8 cellular contexts compared by ENCODE assay signal in genomic region chr22:19629720-19630419, GRCh38.
A peak's percentile ranks its signal among the peaks of the same experiment; 100 is the strongest.
DNase-seq lines count a peak whose midpoint lies in the region; ATAC-seq, FAIRE-seq and TF ChIP-seq lines count a peak whose summit lies in the region.

No MANE protein-coding gene starts in this region.

- no peak overlapping the region for H3K4me3 ChIP-seq in MM.1S (ENCODE audit: low read length)

- no peak overlapping the region for H3K4me3 Mint-ChIP-seq in progenitor cell of endocrine pancreas (ENCODE audit: low read depth)

- no peak overlapping the region for H2AFZ ChIP-seq in MM.1S (ENCODE audit: low read length)

- ATAC-seq in SK-N-SH treated with all-trans-retinoic acid at 6 μM for 48 hours (peak; percentile 95), Right ventricle myocardium inferior (peak; percentile 79), GM18502 (IDR thresholded peaks at IDR 0.05; ENCODE audit: poor library complexity, unreplicated experiment) (no peak)
- ATAC-seq in activated naive CD4-positive, alpha-beta T cell treated with anti-CD3 and anti-CD28 coated beads, Interleukin-2, amount 50 U/mL, for 72 hours, result peak; percentile 96 to 98

- no peaks in the 10 kb centered on the region for H3K36me3 ChIP-seq in MM.1S (replicated peaks; ENCODE audit: insufficient read depth, low read length)

- no peaks in the 10 kb centered on the region for H3K9me3 Mint-ChIP-seq in activated naive CD4-positive, alpha-beta T cell treated with anti-CD3 and anti-CD28 coated beads, Interleukin-2, amount 50 U/mL, for 72 hours
- H3K9me3 Mint-ChIP-seq in progenitor cell of endocrine pancreas (ENCODE audit: low read depth), result no peaks in the 10 kb centered on the region

- no peaks in the 10 kb centered on the region for H4K20me1 ChIP-seq in MM.1S (ENCODE audit: insufficient read depth, low read length)

- intact Hi-C loops in Right ventricle myocardium inferior (cut with DNase I), result loop anchor here (2.0 to 10.0 kb wide), 3 partner anchors 133 to 485 kb away; partner anchors contain the start of gene ESS2

- H3K9ac ChIP-seq in MM.1S (ENCODE audit: low read length), result no peak overlapping the region

- H3K9me2 ChIP-seq in MM.1S (replicated peaks; ENCODE audit: insufficient read depth, low read length), result no peaks in the 10 kb centered on the region

- H3F3A ChIP-seq in MM.1S (ENCODE audit: insufficient read depth, low read length), result no peaks in the 10 kb centered on the region

- H3K36me3 Mint-ChIP-seq in activated naive CD4-positive, alpha-beta T cell treated with anti-CD3 and anti-CD28 coated beads, Interleukin-2, amount 50 U/mL, for 72 hours, result no peaks in the 10 kb centered on the region
- H3K36me3 Mint-ChIP-seq in progenitor cell of endocrine pancreas (ENCODE audit: insufficient read depth), result no peaks in the 10 kb centered on the region

- TF ChIP-seq CTCF in MM.1S (IDR thresholded peaks at IDR 0.05; ENCODE audit: low read length) (peak; percentile 94), progenitor cell of endocrine pancreas (IDR thresholded peaks at IDR 0.05; ENCODE audit: unreplicated experiment) (peak; percentile 92)

- peaks cover 10% of the 10 kb centered on the region; the same call in 1 of the 2 replicates for H3K27me3 ChIP-seq in MM.1S (replicated peaks; ENCODE audit: insufficient read depth, low read length)

- no peaks in the 10 kb centered on the region for H3K9me3 ChIP-seq in MM.1S (replicated peaks; ENCODE audit: insufficient read depth, low read length)

- DNase-seq in G401 (ENCODE audit: low spot score), result peak; percentile 87
- DNase-seq in MM.1S, result peak; percentile 77
- DNase-seq in activated naive CD4-positive, alpha-beta T cell treated with anti-CD3 and anti-CD28 coated beads, Interleukin-2, amount 50 U/mL, for 72 hours (ENCODE audit: low spot score in 2 of 2), result peak; percentile 78 to 90
- peak; percentile 86 for DNase-seq in Right ventricle myocardium inferior (ENCODE audit: missing footprints)
- DNase-seq in progenitor cell of endocrine pancreas (ENCODE audit: low spot score, unreplicated experiment), result peak; percentile 83
- peak; percentile 96 for DNase-seq in urothelium cell line (ENCODE audit: low spot score)

- no peak overlapping the region for H3K4me2 ChIP-seq in MM.1S (ENCODE audit: low read depth, low read length)

- H3K79me2 ChIP-seq in MM.1S (ENCODE audit: low read length), result no peaks in the 10 kb centered on the region

- no peak overlapping the region for H3K27ac Mint-ChIP-seq in activated naive CD4-positive, alpha-beta T cell treated with anti-CD3 and anti-CD28 coated beads, Interleukin-2, amount 50 U/mL, for 72 hours
- no peak overlapping the region for H3K27ac Mint-ChIP-seq in progenitor cell of endocrine pancreas

- H3K27me3 Mint-ChIP-seq in progenitor cell of endocrine pancreas, result peaks cover 11% of the 10 kb centered on the region

- in situ Hi-C loops in G401 (cut with HindIII; ENCODE audit: low sequenced_read_pairs), result no loop called here

- peak; percentile 84 for FAIRE-seq in urothelium cell line (lab: Jason Lieb, UNC)

- H3K27ac ChIP-seq in MM.1S (ENCODE audit: low read length), result no peak overlapping the region

- no peaks in the 10 kb centered on the region for H3K4me1 ChIP-seq in MM.1S (ENCODE audit: low read length)

- no peaks in the 10 kb centered on the region for H3K4me1 Mint-ChIP-seq in progenitor cell of endocrine pancreas (ENCODE audit: low read depth)

TF ChIP-seq in SK-N-SH treated with all-trans-retinoic acid at 6 μM for 48 hours, 23 proteins besides CTCF, POLR2A, EP300 and RAD21:
- TF ChIP-seq, protein P1, sequence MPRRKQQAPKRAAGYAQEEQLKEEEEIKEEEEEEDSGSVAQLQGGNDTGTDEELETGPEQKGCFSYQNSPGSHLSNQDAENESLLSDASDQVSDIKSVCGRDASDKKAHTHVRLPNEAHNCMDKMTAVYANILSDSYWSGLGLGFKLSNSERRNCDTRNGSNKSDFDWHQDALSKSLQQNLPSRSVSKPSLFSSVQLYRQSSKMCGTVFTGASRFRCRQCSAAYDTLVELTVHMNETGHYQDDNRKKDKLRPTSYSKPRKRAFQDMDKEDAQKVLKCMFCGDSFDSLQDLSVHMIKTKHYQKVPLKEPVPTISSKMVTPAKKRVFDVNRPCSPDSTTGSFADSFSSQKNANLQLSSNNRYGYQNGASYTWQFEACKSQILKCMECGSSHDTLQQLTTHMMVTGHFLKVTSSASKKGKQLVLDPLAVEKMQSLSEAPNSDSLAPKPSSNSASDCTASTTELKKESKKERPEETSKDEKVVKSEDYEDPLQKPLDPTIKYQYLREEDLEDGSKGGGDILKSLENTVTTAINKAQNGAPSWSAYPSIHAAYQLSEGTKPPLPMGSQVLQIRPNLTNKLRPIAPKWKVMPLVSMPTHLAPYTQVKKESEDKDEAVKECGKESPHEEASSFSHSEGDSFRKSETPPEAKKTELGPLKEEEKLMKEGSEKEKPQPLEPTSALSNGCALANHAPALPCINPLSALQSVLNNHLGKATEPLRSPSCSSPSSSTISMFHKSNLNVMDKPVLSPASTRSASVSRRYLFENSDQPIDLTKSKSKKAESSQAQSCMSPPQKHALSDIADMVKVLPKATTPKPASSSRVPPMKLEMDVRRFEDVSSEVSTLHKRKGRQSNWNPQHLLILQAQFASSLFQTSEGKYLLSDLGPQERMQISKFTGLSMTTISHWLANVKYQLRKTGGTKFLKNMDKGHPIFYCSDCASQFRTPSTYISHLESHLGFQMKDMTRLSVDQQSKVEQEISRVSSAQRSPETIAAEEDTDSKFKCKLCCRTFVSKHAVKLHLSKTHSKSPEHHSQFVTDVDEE (CRISPR knock-in tag; IDR thresholded peaks at IDR 0.05), result no peak
- TF ChIP-seq ZNF565 (CRISPR knock-in tag; conservative IDR thresholded peaks at IDR 0.05; ENCODE audit: low read depth), result no peak
- no peak for TF ChIP-seq TOX (CRISPR knock-in tag; IDR thresholded peaks at IDR 0.05; ENCODE audit: borderline replicate concordance)
- TF ChIP-seq ESRRG (CRISPR knock-in tag; IDR thresholded peaks at IDR 0.05), result no peak
- no peak for TF ChIP-seq BACH2 (CRISPR knock-in tag; IDR thresholded peaks at IDR 0.05; ENCODE audit: borderline replicate concordance)
- TF ChIP-seq ZNF70 (CRISPR knock-in tag; IDR thresholded peaks at IDR 0.05), result no peak
- no peak for TF ChIP-seq ISL1 (CRISPR knock-in tag; IDR thresholded peaks at IDR 0.05)
- no peak for TF ChIP-seq PPARA (CRISPR knock-in tag; IDR thresholded peaks at IDR 0.05; ENCODE audit: borderline replicate concordance)
- no peak for TF ChIP-seq GLIS3 (CRISPR knock-in tag; IDR thresholded peaks at IDR 0.05)
- TF ChIP-seq ZFP30 (CRISPR knock-in tag; IDR thresholded peaks at IDR 0.05), result no peak
- no peak for TF ChIP-seq OSR1 (CRISPR knock-in tag; IDR thresholded peaks at IDR 0.05)
- TF ChIP-seq, protein P2, sequence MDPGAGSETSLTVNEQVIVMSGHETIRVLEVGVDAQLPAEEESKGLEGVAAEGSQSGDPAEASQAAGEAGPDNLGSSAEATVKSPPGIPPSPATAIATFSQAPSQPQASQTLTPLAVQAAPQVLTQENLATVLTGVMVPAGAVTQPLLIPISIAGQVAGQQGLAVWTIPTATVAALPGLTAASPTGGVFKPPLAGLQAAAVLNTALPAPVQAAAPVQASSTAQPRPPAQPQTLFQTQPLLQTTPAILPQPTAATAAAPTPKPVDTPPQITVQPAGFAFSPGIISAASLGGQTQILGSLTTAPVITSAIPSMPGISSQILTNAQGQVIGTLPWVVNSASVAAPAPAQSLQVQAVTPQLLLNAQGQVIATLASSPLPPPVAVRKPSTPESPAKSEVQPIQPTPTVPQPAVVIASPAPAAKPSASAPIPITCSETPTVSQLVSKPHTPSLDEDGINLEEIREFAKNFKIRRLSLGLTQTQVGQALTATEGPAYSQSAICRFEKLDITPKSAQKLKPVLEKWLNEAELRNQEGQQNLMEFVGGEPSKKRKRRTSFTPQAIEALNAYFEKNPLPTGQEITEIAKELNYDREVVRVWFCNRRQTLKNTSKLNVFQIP (CRISPR knock-in tag; IDR thresholded peaks at IDR 0.05; ENCODE audit: borderline replicate concordance, low read depth), result no peak
